9 cellular contexts compared by ENCODE assay signal in the genomic region with DNA sequence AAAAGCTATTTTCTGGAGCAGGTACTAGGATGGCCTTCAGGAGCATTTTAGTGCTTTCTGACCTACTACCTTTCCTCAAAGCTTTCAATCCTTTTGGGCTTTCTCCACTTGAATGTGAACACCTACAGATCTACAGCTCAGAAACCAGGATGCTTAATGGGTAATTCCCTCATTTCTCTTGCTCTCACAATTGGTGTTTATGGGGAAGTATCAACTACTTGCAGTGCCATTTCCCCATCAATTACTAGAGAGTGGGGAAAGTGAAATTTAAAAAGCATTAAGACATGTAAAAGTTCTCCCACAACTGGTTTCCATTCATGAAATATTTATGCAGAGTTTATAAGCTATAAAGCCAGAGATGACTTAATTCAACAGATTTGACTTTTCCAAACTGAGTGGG. TPM values are rescaled to one million over a fixed set of nuclear protein-coding genes. Genes with fewer than 3 reads are reported as not detected.
DNase-seq lines count a peak whose midpoint lies in the region; ATAC-seq, FAIRE-seq and TF ChIP-seq lines count a peak whose summit lies in the region.
"Had no signal": no experiment of that assay in that cellular context is flagged by ENCODE, and none has a peak within 500 bp of the region (broad histone marks: within the 10 kb centered on the region; RNA-seq: fewer than 3 reads in every experiment).

No MANE protein-coding gene starts in this region.

- no peak overlapping the region for H2BK120ac ChIP-seq in neuronal stem cell (ENCODE audit: low read depth, low read length)

- H4K20me1 ChIP-seq in MM.1S (ENCODE audit: insufficient read depth, low read length), result peaks cover 11% of the 10 kb centered on the region; the same call in 1 of the 2 replicates

- peaks cover 8% of the 10 kb centered on the region for H3K79me1 ChIP-seq in neuronal stem cell (ENCODE audit: low read depth, low read length)

- H3F3A ChIP-seq in MM.1S (ENCODE audit: insufficient read depth, low read length), result peaks cover 3% of the 10 kb centered on the region; the same call in 1 of the 2 replicates

- no peak overlapping the region for H2BK5ac ChIP-seq in neuronal stem cell (ENCODE audit: low read length)

- no peaks in the 10 kb centered on the region for H3K9me2 ChIP-seq in MM.1S (replicated peaks; ENCODE audit: insufficient read depth, low read length)

- H3K36me3 ChIP-seq in MM.1S (replicated peaks; ENCODE audit: insufficient read depth, low read length), result no peaks in the 10 kb centered on the region
- no peaks in the 10 kb centered on the region for H3K36me3 ChIP-seq in ectodermal cell (ENCODE audit: control insufficient read depth, insufficient read depth, low read length)
- peaks cover 2 to 43% of the 10 kb centered on the region in 2 donors for H3K36me3 ChIP-seq in neuronal stem cell (replicated peaks in 1 of 2; ENCODE audit: control insufficient read depth in 2 of 2, insufficient read depth in 2 of 2, low read length in 2 of 2)

- ATAC-seq in GM21786 (IDR thresholded peaks at IDR 0.05; ENCODE audit: unreplicated experiment), result no peak
- ATAC-seq: body of pancreas had no signal

- H3K18ac ChIP-seq in neuronal stem cell (ENCODE audit: low read length), result no peak overlapping the region

- no peak overlapping the region for H2AK5ac ChIP-seq in neuronal stem cell (ENCODE audit: low read depth, low read length)

- no peak overlapping the region for H4K8ac ChIP-seq in neuronal stem cell (ENCODE audit: low read depth, low read length)

- no peak overlapping the region for H3K9ac ChIP-seq in MM.1S (ENCODE audit: low read length)
- H3K9ac ChIP-seq in neuronal stem cell (ENCODE audit: low read depth, low read length, poor library complexity), result no peak overlapping the region

- peak; percentile 11 for FAIRE-seq in D721Med (lab: Jason Lieb, UNC)

- H4K91ac ChIP-seq in neuronal stem cell (ENCODE audit: low read depth, low read length, poor library complexity), result no peak overlapping the region

- no peaks in the 10 kb centered on the region for H3K27me3 ChIP-seq in MM.1S (replicated peaks; ENCODE audit: insufficient read depth, low read length)
- no peaks in the 10 kb centered on the region for H3K27me3 ChIP-seq in ectodermal cell (ENCODE audit: control insufficient read depth, insufficient read depth, low read length, poor library complexity, severe bottlenecking)
- H3K27me3 ChIP-seq in neuronal stem cell (ENCODE audit: control insufficient read depth in 3 of 3, insufficient read depth in 3 of 3, low read depth in 1 of 3, low read length in 3 of 3), result no peaks in the 10 kb centered on the region
- H3K27me3 ChIP-seq: body of pancreas had no signal

- TF ChIP-seq CTCF in D721Med (IDR thresholded peaks at IDR 0.05; ENCODE audit: insufficient read depth, missing control alignments), result no peak
- TF ChIP-seq CTCF in MM.1S (IDR thresholded peaks at IDR 0.05; ENCODE audit: low read length), result no peak

- H2AFZ ChIP-seq in MM.1S (ENCODE audit: low read length) (no peak overlapping the region), neuronal stem cell (ENCODE audit: low read length) (no peak overlapping the region)

- no peaks in the 10 kb centered on the region for H3K9me3 ChIP-seq in MM.1S (replicated peaks; ENCODE audit: insufficient read depth, low read length)
- H3K9me3 ChIP-seq in ectodermal cell (ENCODE audit: control insufficient read depth, low read length), result no peaks in the 10 kb centered on the region
- H3K9me3 ChIP-seq in neuronal stem cell (replicated peaks in 1 of 2; ENCODE audit: control insufficient read depth in 2 of 2, insufficient read depth in 1 of 2, low read depth in 1 of 2, low read length in 2 of 2), result no peaks in the 10 kb centered on the region
- H3K9me3 ChIP-seq: body of pancreas had no signal

- H3K14ac ChIP-seq in neuronal stem cell (ENCODE audit: low read length), result no peak overlapping the region

- H2BK12ac ChIP-seq in neuronal stem cell (ENCODE audit: low read length), result no peak overlapping the region

- H3K4me3 ChIP-seq in MM.1S (ENCODE audit: low read length) (no peak overlapping the region; the same call in 1 of the 2 replicates), ectodermal cell (ENCODE audit: insufficient read depth, low read depth, low read length) (peak overlapping the region; percentile 95), neuronal stem cell (ENCODE audit: low read length in 2 of 2) (peak overlapping the region in 1 of 2 donors; percentile 99)

- H3K4me1 ChIP-seq in MM.1S (ENCODE audit: low read length) (peaks cover 9% of the 10 kb centered on the region; the same call in 1 of the 2 replicates), ectodermal cell (ENCODE audit: control insufficient read depth, insufficient read depth, low read length) (peaks cover 19% of the 10 kb centered on the region), neuronal stem cell (ENCODE audit: control insufficient read depth in 2 of 2, insufficient read depth in 1 of 2, low read depth in 1 of 2, low read length in 2 of 2) (peaks cover 1 to 12% of the 10 kb centered on the region in 2 donors)

- peak overlapping the region; percentile 78 for H3K4me2 ChIP-seq in MM.1S (ENCODE audit: low read depth, low read length)
- H3K4me2 ChIP-seq in neuronal stem cell (ENCODE audit: insufficient read depth, low read length, poor library complexity, severe bottlenecking), result peak overlapping the region; percentile 39

- H3K79me2 ChIP-seq in MM.1S (ENCODE audit: low read length), result peaks cover 52% of the 10 kb centered on the region

- H3K23ac ChIP-seq in neuronal stem cell (ENCODE audit: low read depth, low read length, poor library complexity), result no peak overlapping the region

- H3K27ac ChIP-seq in MM.1S (ENCODE audit: low read length) (no peak overlapping the region), ectodermal cell (ENCODE audit: insufficient read depth, low read depth, low read length, poor library complexity, severe bottlenecking) (no peak overlapping the region), neuronal stem cell (replicated peaks; ENCODE audit: low read length) (no peak overlapping the region)

- no peak overlapping the region for H2BK15ac ChIP-seq in neuronal stem cell (ENCODE audit: low read length)

- DNase-seq in D721Med (ENCODE audit: insufficient read length, low spot score), result no peak
- no peak for DNase-seq in MM.1S
- no peak for DNase-seq in neuronal stem cell (ENCODE audit: low spot score)
- DNase-seq in NCI-H1930 (lab: John Stamatoyannopoulos, UW), result no peak
- no peak for DNase-seq in NCI-H2196 treated with DMSO at 0.1 percent for 48 hours (lab: John Stamatoyannopoulos, UW; ENCODE audit: unreplicated experiment)
- DNase-seq in effector CD8-positive, alpha-beta T cell (lab: John Stamatoyannopoulos, UW), result no peak
- DNase-seq: body of pancreas had no signal

- H3K4ac ChIP-seq in neuronal stem cell (ENCODE audit: low read length), result no peak overlapping the region

RNA-seq across cellular contexts. Expression of gene YY1, which starts 2.1 kb away (rescaled TPM):
- 103 TPM for polyA plus RNA-seq in ectodermal cell (2013, experiment 1 of 4)
- 102 TPM for polyA plus RNA-seq in ectodermal cell (2013, experiment 2 of 4)
- polyA plus RNA-seq in ectodermal cell (2013, experiment 3 of 4), result 74.3 TPM
- 72.7 TPM for polyA plus RNA-seq in ectodermal cell (2013, experiment 4 of 4)
- polyA plus RNA-seq in neuronal stem cell (2013, experiment 1 of 2), result 115 TPM
- 129 TPM for polyA plus RNA-seq in neuronal stem cell (2013, experiment 2 of 2)
